Comparison of ENCODE assay signal across 8 cellular contexts in the genomic region with DNA sequence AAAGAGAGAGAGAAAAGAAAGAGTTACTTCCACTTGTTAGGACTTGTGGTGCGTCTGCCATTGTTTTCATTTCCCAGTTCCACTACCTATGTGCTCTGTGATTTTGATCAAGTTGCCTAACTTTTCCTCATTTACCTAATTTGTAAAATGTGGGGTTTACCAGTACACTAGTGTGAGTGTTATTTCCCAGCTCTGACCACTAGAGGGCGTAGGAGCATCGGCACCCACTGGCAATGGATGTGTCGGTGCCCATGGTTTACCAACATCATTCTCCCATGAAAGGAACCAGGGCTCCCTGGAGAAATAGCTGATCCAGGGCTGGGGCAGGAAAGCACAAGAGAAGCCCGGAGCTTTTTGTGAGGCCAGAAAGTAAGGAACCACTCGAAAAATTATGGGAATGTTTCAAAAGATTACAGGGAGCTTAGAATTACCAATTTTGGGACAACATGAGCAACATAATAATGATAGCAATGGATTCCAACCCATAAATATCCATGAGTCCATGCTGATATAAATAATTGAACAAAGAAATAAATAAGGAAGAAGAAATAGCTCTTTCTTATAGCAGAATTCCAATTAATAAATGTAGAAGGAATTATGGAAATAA. TPM values are rescaled to one million over a fixed set of nuclear protein-coding genes. Genes with fewer than 3 reads are reported as not detected.
DNase-seq lines count a peak whose midpoint lies in the region; ATAC-seq and TF ChIP-seq lines count a peak whose summit lies in the region.

No MANE protein-coding gene starts in this region.

- H3K4me3 ChIP-seq in MG63 (no peak overlapping the region), SU-DHL-6 (ENCODE audit: insufficient read depth, low read length, poor library complexity, severe bottlenecking) (no peak overlapping the region), adipocyte (ENCODE audit: low read length) (no peak overlapping the region), right atrium auricular region (no peak overlapping the region)

- H3K27me3 ChIP-seq in MG63: peaks cover 16% of the 10 kb centered on the region
- H3K27me3 ChIP-seq in SU-DHL-6 (ENCODE audit: low read length): no peaks in the 10 kb centered on the region
- H3K27me3 ChIP-seq in adipocyte (replicated peaks; ENCODE audit: control insufficient read depth, insufficient read depth, low read length): peaks cover 27% of the 10 kb centered on the region
- peaks cover 0 to 6% of the 10 kb centered on the region in 2 donors for H3K27me3 ChIP-seq in right atrium auricular region

- H3K4me1 ChIP-seq in adipocyte (ENCODE audit: control insufficient read depth, insufficient read depth, low read length) (no peaks in the 10 kb centered on the region), right atrium auricular region (no peaks in the 10 kb centered on the region)

- H3F3A ChIP-seq in SU-DHL-6 (ENCODE audit: insufficient read depth): no peaks in the 10 kb centered on the region

- no peaks in the 10 kb centered on the region for H3K79me2 ChIP-seq in SU-DHL-6 (ENCODE audit: insufficient read depth, low read length)

- no peaks in the 10 kb centered on the region for H4K20me1 ChIP-seq in SU-DHL-6 (ENCODE audit: low read depth, low read length)

- H2AFZ ChIP-seq in SU-DHL-6 (ENCODE audit: low read depth, low read length, severe bottlenecking): no peak overlapping the region

- H3K9me3 ChIP-seq in MG63 (no peaks in the 10 kb centered on the region), SU-DHL-6 (ENCODE audit: insufficient read depth, low read length) (no peaks in the 10 kb centered on the region), adipocyte (ENCODE audit: control insufficient read depth, low read length) (no peaks in the 10 kb centered on the region), right atrium auricular region (no peaks in the 10 kb centered on the region)

- no peak overlapping the region for H3K4me2 ChIP-seq in SU-DHL-6 (ENCODE audit: low read depth, low read length, poor library complexity, severe bottlenecking)

- H3K27ac ChIP-seq in SU-DHL-6 (ENCODE audit: low read depth, low read length): no peak overlapping the region
- no peak overlapping the region for H3K27ac ChIP-seq in right atrium auricular region

- no peak for ATAC-seq in GM18511 (IDR thresholded peaks at IDR 0.05; ENCODE audit: unreplicated experiment)
- no peak for ATAC-seq in HG02759 (IDR thresholded peaks at IDR 0.05; ENCODE audit: unreplicated experiment)

- DNase-seq in EH (ENCODE audit: low read depth) (peak; percentile 57), MG63 (peak; percentile 38), adipocyte (ENCODE audit: low read depth) (peak; percentile 71), right atrium auricular region (ENCODE audit: low spot score) (no peak), smooth muscle cell of the brain vasculature (ENCODE audit: low read depth, low spot score) (peak; percentile 17)

- no peak overlapping the region for H3K9ac ChIP-seq in SU-DHL-6 (ENCODE audit: low read length)
- H3K9ac ChIP-seq in adipocyte (ENCODE audit: low read length): no peak overlapping the region

- H3K9me2 ChIP-seq in SU-DHL-6 (replicated peaks; ENCODE audit: insufficient read depth, low read length): no peaks in the 10 kb centered on the region

- H3K36me3 ChIP-seq in MG63 (no peaks in the 10 kb centered on the region), SU-DHL-6 (ENCODE audit: low read length) (no peaks in the 10 kb centered on the region), adipocyte (ENCODE audit: control insufficient read depth, insufficient read depth, low read length, severe bottlenecking) (no peaks in the 10 kb centered on the region), right atrium auricular region (no peaks in the 10 kb centered on the region)

- TF ChIP-seq CTCF in SU-DHL-6 (IDR thresholded peaks at IDR 0.05; ENCODE audit: insufficient read depth, low read length, poor library complexity, severe bottlenecking): peak; percentile 86
- peak; percentile 61 to 86 for TF ChIP-seq CTCF in right atrium auricular region (IDR thresholded peaks at IDR 0.05)

RNA-seq across cellular contexts. Expression of gene CEACAM4, which starts 15.1 kb away (rescaled TPM):
- total RNA-seq in MG63 (2014; rRNA removed; shearing (Covaris generic); ENCODE audit: low replicate concordance): not detected in 2 replicates
- under 1 TPM in 1 of 2 donors, not detected in 1; 0.67 TPM for total RNA-seq in right atrium auricular region

RNA-seq across cellular contexts. Expression of gene CEACAM7, which starts 46.1 kb away (rescaled TPM):
- not detected in 2 replicates for total RNA-seq in MG63 (2014; rRNA removed; shearing (Covaris generic); ENCODE audit: low replicate concordance)
- not detected for total RNA-seq in right atrium auricular region
